ENCODE assay signal across 25 cellular contexts in the genomic region with DNA sequence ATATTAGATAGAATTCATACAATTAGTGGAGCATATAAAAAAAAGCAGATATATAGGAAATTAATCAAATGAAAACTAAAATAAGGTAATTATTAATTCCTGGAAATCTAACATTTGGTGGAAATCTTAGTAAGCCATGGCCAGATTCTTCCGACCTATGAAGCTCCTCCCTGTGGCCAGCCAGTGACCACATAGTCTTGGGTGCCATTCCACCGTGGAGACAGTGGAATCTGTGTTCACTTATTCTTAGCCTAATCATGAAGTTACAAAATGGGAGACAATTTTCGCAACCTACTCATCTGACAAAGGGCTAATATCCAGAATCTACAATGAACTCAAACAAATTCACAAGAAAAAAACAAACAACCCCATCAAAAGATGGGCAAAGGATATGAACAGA.
"Had no signal": no experiment of that assay in that cellular context is flagged by ENCODE, and none has a peak within 500 bp of the region (broad histone marks: within the 10 kb centered on the region; RNA-seq: fewer than 3 reads in every experiment).

No MANE protein-coding gene starts in this region.

- DNase-seq: colonic mucosa; cortex of kidney; dermis blood vessel endothelial cell; dorsolateral prefrontal cortex; effector CD4-positive, alpha-beta T cell; effector CD8-positive, alpha-beta T cell; effector memory CD4-positive, alpha-beta T cell; effector memory CD8-positive, alpha-beta T cell; endodermal cell; erythroblast; esophagus squamous epithelium; foreskin fibroblast; foreskin keratinocyte; foreskin melanocyte; gastrocnemius medialis; glutamatergic neuron; head of caudate nucleus; heart left ventricle; heart right ventricle had no signal

- H3K27ac ChIP-seq: colonic mucosa, coronary artery, dorsolateral prefrontal cortex, epithelial cell of prostate, esophagus muscularis mucosa, esophagus squamous epithelium, foreskin keratinocyte, gastrocnemius medialis, gastroesophageal sphincter, heart left ventricle, heart right ventricle had no signal

- H3K4me1 ChIP-seq: colonic mucosa, esophagus muscularis mucosa, esophagus squamous epithelium, foreskin keratinocyte, gastrocnemius medialis, gastroesophageal sphincter, heart left ventricle, heart right ventricle had no signal

- H3K9me3 ChIP-seq: colonic mucosa, esophagus muscularis mucosa, esophagus squamous epithelium, gastrocnemius medialis, gastroesophageal sphincter had no signal

- H3K4me3 Mint-ChIP-seq: dendritic cell treated with granulocyte-macrophage colony-stimulating factor and Interleukin-4, amounts not matched to agents 40 ng/mL and 50 ng/mL, for 4 days; effector memory CD8-positive, alpha-beta T cell; endodermal cell had no signal

- ATAC-seq: effector memory CD8-positive, alpha-beta T cell; esophagus mucosa; foreskin keratinocyte; gastrocnemius medialis; gastroesophageal sphincter; heart left ventricle; heart right ventricle had no signal

- H3K27me3 ChIP-seq: colonic mucosa, esophagus muscularis mucosa, esophagus squamous epithelium, foreskin keratinocyte, gastrocnemius medialis, gastroesophageal sphincter, heart left ventricle, heart right ventricle had no signal

- H3K27me3 Mint-ChIP-seq: dendritic cell treated with granulocyte-macrophage colony-stimulating factor and Interleukin-4, amounts not matched to agents 40 ng/mL and 50 ng/mL, for 4 days; effector memory CD8-positive, alpha-beta T cell had no signal

- H3K36me3 ChIP-seq: colonic mucosa, esophagus muscularis mucosa, esophagus squamous epithelium, gastrocnemius medialis, gastroesophageal sphincter, heart left ventricle, heart right ventricle had no signal

- H3K9me3 Mint-ChIP-seq: dendritic cell treated with granulocyte-macrophage colony-stimulating factor and Interleukin-4, amounts not matched to agents 40 ng/mL and 50 ng/mL, for 4 days; effector memory CD8-positive, alpha-beta T cell had no signal

- H3K27ac Mint-ChIP-seq: dendritic cell treated with granulocyte-macrophage colony-stimulating factor and Interleukin-4, amounts not matched to agents 40 ng/mL and 50 ng/mL, for 4 days; effector memory CD8-positive, alpha-beta T cell; endodermal cell had no signal

- H3K4me3 ChIP-seq: colonic mucosa, coronary artery, dorsolateral prefrontal cortex, esophagus muscularis mucosa, esophagus squamous epithelium, gastrocnemius medialis, gastroesophageal sphincter, heart left ventricle, heart right ventricle had no signal
